21 cellular contexts compared by ENCODE assay signal in the genomic region with DNA sequence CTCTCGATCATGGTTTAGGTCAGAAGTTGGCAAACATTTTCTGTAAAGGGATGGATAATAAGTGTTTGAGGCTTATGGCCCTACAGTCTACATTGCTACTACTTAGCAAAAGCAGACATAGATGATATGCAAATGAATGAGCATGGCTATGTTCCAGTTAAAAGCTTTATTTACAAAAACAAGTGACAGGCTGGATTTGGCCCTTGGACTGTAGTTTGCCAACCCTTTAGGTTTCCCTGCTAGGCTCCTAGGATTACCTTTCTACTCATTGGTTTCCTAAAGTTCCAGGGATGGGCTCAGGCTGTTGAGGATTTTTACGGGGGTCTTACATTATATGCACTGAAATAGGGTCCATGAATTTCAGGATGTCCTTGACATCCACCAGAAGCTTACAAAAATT. TPM values are rescaled to one million over a fixed set of nuclear protein-coding genes. Genes with fewer than 3 reads are reported as not detected.
DNase-seq lines count a peak whose midpoint lies in the region; ATAC-seq, FAIRE-seq and TF ChIP-seq lines count a peak whose summit lies in the region.
"Had no signal": no experiment of that assay in that cellular context is flagged by ENCODE, and none has a peak within 500 bp of the region (broad histone marks: within the 10 kb centered on the region; RNA-seq: fewer than 3 reads in every experiment).

No MANE protein-coding gene starts in this region.

- H3K36me3 Mint-ChIP-seq in chondrocyte (ENCODE audit: low read depth): peaks cover 55% of the 10 kb centered on the region

- H3K9me3 ChIP-seq in A673 (ENCODE audit: low read depth, low read length, poor library complexity, severe bottlenecking) (no peaks in the 10 kb centered on the region), SK-N-SH (no peaks in the 10 kb centered on the region)
- H3K9me3 ChIP-seq: A549 had no signal

- POLR2A ChIA-PET in A673 (lab: Charles Lee; ENCODE audit: low non-redundant PET): no interaction called here
- POLR2A ChIA-PET in SK-N-SH (lab: Yijun Ruan, JAX): no interaction called here

- no peaks in the 10 kb centered on the region for H3K9me3 Mint-ChIP-seq in chondrocyte (ENCODE audit: low read depth)

- no peaks in the 10 kb centered on the region for H3K27me3 Mint-ChIP-seq in chondrocyte (ENCODE audit: low read depth)

- peaks cover 67% of the 10 kb centered on the region for H3K4me1 Mint-ChIP-seq in chondrocyte (ENCODE audit: low read depth)

- H3F3A ChIP-seq in SK-N-SH (replicated peaks; ENCODE audit: insufficient read depth): peaks cover 29% of the 10 kb centered on the region

- H3K4me2 ChIP-seq in SK-N-SH: no peak overlapping the region
- H3K4me2 ChIP-seq: A549, PC-9 had no signal

- peaks cover 36% of the 10 kb centered on the region for H3K4me1 ChIP-seq in A673 (ENCODE audit: insufficient read depth, low read length, poor library complexity, severe bottlenecking)
- H3K4me1 ChIP-seq in SK-N-SH (ENCODE audit: control insufficient read depth in 1 of 2, insufficient read depth in 2 of 2, low read depth in 1 of 2, low read length in 1 of 2): peaks cover 5 to 27% of the 10 kb centered on the region in 2 experiments; a peak in 3 of 4 replicates
- H3K4me1 ChIP-seq: A549 had no signal

- no peak for TF ChIP-seq RAD21 in SK-N-SH (IDR thresholded peaks at IDR 0.05; ENCODE audit: low read length)

- TF ChIP-seq EP300 in SK-N-SH (IDR thresholded peaks at IDR 0.05; ENCODE audit: borderline replicate concordance in 1 of 2, low read depth in 1 of 2, low read length in 1 of 2): no peak

- no peaks in the 10 kb centered on the region for H3K27me3 ChIP-seq in A673 (replicated peaks; ENCODE audit: insufficient read depth, low read depth, low read length, poor library complexity)
- H3K27me3 ChIP-seq in SK-N-SH (ENCODE audit: insufficient read depth): no peaks in the 10 kb centered on the region

- no peak for DNase-seq in A673 (ENCODE audit: low spot score)
- DNase-seq in GM19239 (ENCODE audit: insufficient read length, low spot score): no peak
- DNase-seq in SK-N-SH: no peak
- DNase-seq in chondrocyte (ENCODE audit: low spot score): no peak
- DNase-seq in activated T-cell treated with anti-CD3 and anti-CD28 coated beads, Interleukin-2, amount 50 U/mL, for 1 hour: no peak
- no peak for DNase-seq in COLO668 (lab: John Stamatoyannopoulos, UW; ENCODE audit: unreplicated experiment)
- no peak for DNase-seq in NCI-H1105 (lab: John Stamatoyannopoulos, UW)
- DNase-seq: DMS79 treated with DMSO at 0.1 percent for 48 hours, NCI-H1417, NCI-H187, NCI-H2107, NCI-H510A, PC-9, SIG-M5 had no signal

- no peak overlapping the region for H3K9ac ChIP-seq in SK-N-SH

- H3K4me3 ChIP-seq in A673 (ENCODE audit: low read depth, low read length, poor library complexity, severe bottlenecking) (no peak overlapping the region), SK-N-SH (ENCODE audit: low read depth in 2 of 2, low read length in 1 of 2) (no peak overlapping the region)
- H3K4me3 ChIP-seq: A549, K562, PC-9 had no signal

- peaks cover 13% of the 10 kb centered on the region for H4K20me1 ChIP-seq in SK-N-SH (ENCODE audit: insufficient read depth)

- no peaks in the 10 kb centered on the region; the same call in 1 of the 2 replicates for H3K79me2 ChIP-seq in SK-N-SH (ENCODE audit: insufficient read depth)

- no peaks in the 10 kb centered on the region for H3K9me2 ChIP-seq in SK-N-SH

- H2AFZ ChIP-seq in SK-N-SH (ENCODE audit: low read depth): no peak overlapping the region
- H2AFZ ChIP-seq: PC-9 had no signal

- intact Hi-C loops in A673 (cut with micrococcal nuclease; ENCODE audit: unreplicated experiment): no loop called here

- H3K27ac ChIP-seq in A673 (ENCODE audit: low read depth, low read length, poor library complexity, severe bottlenecking) (peak overlapping the region; percentile 84), SK-N-SH (ENCODE audit: low read depth in 2 of 2, low read length in 1 of 2) (peak overlapping the region; percentile 67 to 69)
- H3K27ac ChIP-seq: A549, C4-2B, PC-9, RWPE1 had no signal

- no peak for ATAC-seq in GM21367 (IDR thresholded peaks at IDR 0.05; ENCODE audit: unreplicated experiment)
- ATAC-seq: K562 had no signal

- TF ChIP-seq CTCF in A673 (conservative IDR thresholded peaks at IDR 0.05; ENCODE audit: low read depth, low read length): no peak
- TF ChIP-seq CTCF in SK-N-SH (IDR thresholded peaks at IDR 0.05): no peak
- TF ChIP-seq CTCF in chondrocyte (IDR thresholded peaks at IDR 0.05): no peak

- H3K36me3 ChIP-seq in A673 (ENCODE audit: insufficient read depth, low read length, poor library complexity, severe bottlenecking) (peaks cover 36% of the 10 kb centered on the region), SK-N-SH (replicated peaks in 1 of 2; ENCODE audit: control insufficient read depth in 1 of 2, insufficient read depth in 2 of 2, low read length in 1 of 2) (peaks cover 60 to 70% of the 10 kb centered on the region in 2 experiments)

- H3K27ac Mint-ChIP-seq in chondrocyte (ENCODE audit: unreplicated experiment): peak overlapping the region; percentile 25

- CTCF ChIA-PET in A673 (lab: Charles Lee): interaction anchor here (0.5 to 1.4 kb wide), 2 partner anchors 123 to 134 kb away, joined by 3 to 4 read pairs; no protein-coding TSS in a partner anchor
- CTCF ChIA-PET in SK-N-SH (lab: Yijun Ruan, JAX): interaction anchor here (0.7 to 5.3 kb wide), 7 partner anchors 8 to 592 kb away, joined by 3 to 37 read pairs (median 4); no protein-coding TSS in a partner anchor

- FAIRE-seq in GM19239 (lab: Jason Lieb, UNC): peak; percentile 14
- FAIRE-seq: A549, H1 had no signal

- H3K4me3 Mint-ChIP-seq in chondrocyte (ENCODE audit: unreplicated experiment): no peak overlapping the region

- WGBS in SK-N-SH (ENCODE audit: low lambda C conversion rate): 80% methylated on average over 2 of the region's 2 CpGs

- no TSS peak for BruUV-seq in A673 (replicated peaks; lab: Mats Ljungman, UMichigan)

TF ChIP-seq in SK-N-SH, 30 proteins besides CTCF, POLR2A, EP300 and RAD21:
- no peak for TF ChIP-seq TCF12 (IDR thresholded peaks at IDR 0.05)
- TF ChIP-seq SIN3A (IDR thresholded peaks at IDR 0.05; ENCODE audit: borderline replicate concordance, low read depth, low read length): no peak
- TF ChIP-seq EZH2phosphoT487 (IDR thresholded peaks at IDR 0.05; ENCODE audit: borderline replicate concordance, low read depth): no peak
- TF ChIP-seq YY1 (IDR thresholded peaks at IDR 0.05; ENCODE audit: low read depth): no peak
- TF ChIP-seq RXRA (IDR thresholded peaks at IDR 0.05; ENCODE audit: borderline replicate concordance, low read depth): no peak
- TF ChIP-seq, protein P1, sequence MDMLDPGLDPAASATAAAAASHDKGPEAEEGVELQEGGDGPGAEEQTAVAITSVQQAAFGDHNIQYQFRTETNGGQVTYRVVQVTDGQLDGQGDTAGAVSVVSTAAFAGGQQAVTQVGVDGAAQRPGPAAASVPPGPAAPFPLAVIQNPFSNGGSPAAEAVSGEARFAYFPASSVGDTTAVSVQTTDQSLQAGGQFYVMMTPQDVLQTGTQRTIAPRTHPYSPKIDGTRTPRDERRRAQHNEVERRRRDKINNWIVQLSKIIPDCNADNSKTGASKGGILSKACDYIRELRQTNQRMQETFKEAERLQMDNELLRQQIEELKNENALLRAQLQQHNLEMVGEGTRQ (IDR thresholded peaks at IDR 0.05; ENCODE audit: borderline replicate concordance, low read depth, low read length): no peak

RNA-seq across cellular contexts. Expression of a gene that starts 57.5 kb away (rescaled TPM):
- total RNA-seq in A673 (2021): 0.31 TPM in 1 of 2 replicates, not detected in the other
- polyA plus RNA-seq in SK-N-SH (2012; rRNA removed): not detected in 2 replicates
- polyA plus RNA-seq in SK-N-SH (2012; cell fraction: cytosol; rRNA removed): not detected in 2 replicates
- 0.08 and 0.27 TPM in 2 replicates for polyA plus RNA-seq in SK-N-SH (2012; cell fraction: nucleus; rRNA removed)
- 3.9 to 5.5 TPM (median 4.8 TPM) in 3 replicates for total RNA-seq in chondrocyte
- total RNA-seq: G401 had no signal
- polyA plus RNA-seq: K562 had no signal
